1 cellular context compared by ENCODE assay signal in the genomic region with DNA sequence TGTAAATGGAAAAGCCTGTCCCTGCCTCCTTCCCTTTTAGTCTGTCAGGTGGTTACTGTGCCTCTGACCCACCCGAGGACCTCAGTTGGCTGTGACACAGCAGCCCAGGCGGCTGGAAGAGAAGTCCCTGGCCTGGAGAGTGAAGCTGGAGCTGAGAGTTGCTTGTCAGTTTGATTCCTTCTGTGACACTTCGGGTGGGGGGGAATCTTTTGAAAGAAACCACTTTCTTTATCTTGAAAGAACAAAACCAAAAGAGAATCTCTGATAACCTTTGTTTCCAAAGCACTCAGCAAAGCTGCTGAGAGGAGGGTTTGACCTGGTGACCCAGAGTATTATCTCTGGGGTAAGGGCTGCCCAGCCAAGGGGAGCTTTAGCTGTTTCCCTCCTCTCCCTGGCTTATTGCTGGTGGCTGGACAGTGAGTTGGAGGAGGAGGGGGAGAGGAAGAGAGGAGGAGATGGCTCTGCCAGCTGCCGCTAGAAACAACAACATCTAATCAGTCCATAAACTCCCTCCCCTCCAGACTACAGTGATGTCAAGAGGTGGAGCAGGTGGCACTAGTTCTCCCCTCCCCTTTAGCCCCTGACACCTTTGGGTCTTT.
TF ChIP-seq lines count a peak whose summit lies in the region.

No MANE protein-coding gene starts in this region.

TF ChIP-seq in GM12878, 131 proteins besides CTCF, POLR2A, EP300 and RAD21 (continued from another document):
- TF ChIP-seq, protein P1, sequence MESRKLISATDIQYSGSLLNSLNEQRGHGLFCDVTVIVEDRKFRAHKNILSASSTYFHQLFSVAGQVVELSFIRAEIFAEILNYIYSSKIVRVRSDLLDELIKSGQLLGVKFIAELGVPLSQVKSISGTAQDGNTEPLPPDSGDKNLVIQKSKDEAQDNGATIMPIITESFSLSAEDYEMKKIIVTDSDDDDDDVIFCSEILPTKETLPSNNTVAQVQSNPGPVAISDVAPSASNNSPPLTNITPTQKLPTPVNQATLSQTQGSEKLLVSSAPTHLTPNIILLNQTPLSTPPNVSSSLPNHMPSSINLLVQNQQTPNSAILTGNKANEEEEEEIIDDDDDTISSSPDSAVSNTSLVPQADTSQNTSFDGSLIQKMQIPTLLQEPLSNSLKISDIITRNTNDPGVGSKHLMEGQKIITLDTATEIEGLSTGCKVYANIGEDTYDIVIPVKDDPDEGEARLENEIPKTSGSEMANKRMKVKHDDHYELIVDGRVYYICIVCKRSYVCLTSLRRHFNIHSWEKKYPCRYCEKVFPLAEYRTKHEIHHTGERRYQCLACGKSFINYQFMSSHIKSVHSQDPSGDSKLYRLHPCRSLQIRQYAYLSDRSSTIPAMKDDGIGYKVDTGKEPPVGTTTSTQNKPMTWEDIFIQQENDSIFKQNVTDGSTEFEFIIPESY (IDR thresholded peaks at IDR 0.05) = no peak
- no peak for TF ChIP-seq RCOR1 (conservative IDR thresholded peaks at IDR 0.05; ENCODE audit: low read depth, low read length)
- TF ChIP-seq, protein P2, sequence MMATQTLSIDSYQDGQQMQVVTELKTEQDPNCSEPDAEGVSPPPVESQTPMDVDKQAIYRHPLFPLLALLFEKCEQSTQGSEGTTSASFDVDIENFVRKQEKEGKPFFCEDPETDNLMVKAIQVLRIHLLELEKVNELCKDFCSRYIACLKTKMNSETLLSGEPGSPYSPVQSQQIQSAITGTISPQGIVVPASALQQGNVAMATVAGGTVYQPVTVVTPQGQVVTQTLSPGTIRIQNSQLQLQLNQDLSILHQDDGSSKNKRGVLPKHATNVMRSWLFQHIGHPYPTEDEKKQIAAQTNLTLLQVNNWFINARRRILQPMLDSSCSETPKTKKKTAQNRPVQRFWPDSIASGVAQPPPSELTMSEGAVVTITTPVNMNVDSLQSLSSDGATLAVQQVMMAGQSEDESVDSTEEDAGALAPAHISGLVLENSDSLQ (IDR thresholded peaks at IDR 0.05) = peak; percentile 6; the same call in 1 of the 2 replicates
- TF ChIP-seq ZNF217 (IDR thresholded peaks at IDR 0.05) = no peak
